ENCODE assay signal across 10 cellular contexts in the genomic region with DNA sequence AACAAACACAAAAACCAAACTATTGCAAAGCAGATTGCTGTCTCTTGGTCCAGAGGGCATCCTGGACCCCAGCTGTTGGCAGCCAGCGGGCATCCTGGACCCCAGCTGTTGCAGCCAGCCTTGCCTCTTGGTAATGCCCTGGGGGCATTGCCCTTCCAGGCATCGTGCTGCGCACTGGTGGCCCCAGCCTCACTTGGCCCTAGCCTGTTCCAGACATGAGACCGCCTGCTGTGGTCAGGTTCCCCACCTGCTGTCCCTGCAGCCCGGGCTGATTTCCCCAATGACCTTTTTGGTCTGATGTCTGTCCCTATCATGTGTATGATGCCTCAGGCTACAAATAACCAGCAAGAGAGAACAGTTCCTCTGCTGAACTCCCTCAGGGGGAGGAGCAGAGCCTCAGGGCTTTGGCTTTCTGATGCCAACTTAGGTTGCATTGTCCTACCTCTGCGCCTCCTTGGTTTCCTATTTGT. TPM values are rescaled to one million over a fixed set of nuclear protein-coding genes. Genes with fewer than 3 reads are reported as not detected.
DNase-seq lines count a peak whose midpoint lies in the region; ATAC-seq and TF ChIP-seq lines count a peak whose summit lies in the region.
"Had no signal": no experiment of that assay in that cellular context is flagged by ENCODE, and none has a peak within 500 bp of the region (broad histone marks: within the 10 kb centered on the region; RNA-seq: fewer than 3 reads in every experiment).

No MANE protein-coding gene starts in this region.

- H3K9me3 Mint-ChIP-seq in T-helper 1 cell treated with Interleukin-12 subunit alpha and Interleukin-12 subunit beta and Interleukin-4 antibody, amounts not matched to agents 30 μg/mL and 1 μg/mL, for 36 hours, result no peaks in the 10 kb centered on the region
- H3K9me3 Mint-ChIP-seq in T-cell, result no peaks in the 10 kb centered on the region
- H3K9me3 Mint-ChIP-seq in immature natural killer cell, result no peaks in the 10 kb centered on the region
- H3K9me3 Mint-ChIP-seq in stimulated activated naive CD8-positive, alpha-beta T cell treated with anti-CD3 and anti-CD28 coated beads, Interleukin-15, amount 100 ng/mL, for 72 hours, result no peaks in the 10 kb centered on the region

- peak overlapping the region; percentile 78 for H3K27ac Mint-ChIP-seq in T-helper 1 cell treated with Interleukin-12 subunit alpha and Interleukin-12 subunit beta and Interleukin-4 antibody, amounts not matched to agents 30 μg/mL and 1 μg/mL, for 36 hours
- H3K27ac Mint-ChIP-seq in T-cell (peak overlapping the region; percentile 95 to 96), immature natural killer cell (peak overlapping the region; percentile 48 to 81 (median 77))
- H3K27ac Mint-ChIP-seq in stimulated activated naive CD8-positive, alpha-beta T cell treated with anti-CD3 and anti-CD28 coated beads, Interleukin-15, amount 100 ng/mL, for 72 hours, result peak overlapping the region in 1 of 2 donors; percentile 35

- no peak for TF ChIP-seq CTCF in GM20000 (IDR thresholded peaks at IDR 0.05; ENCODE audit: extremely low read depth, missing control alignments)

- H3K36me3 Mint-ChIP-seq in T-helper 1 cell treated with Interleukin-12 subunit alpha and Interleukin-12 subunit beta and Interleukin-4 antibody, amounts not matched to agents 30 μg/mL and 1 μg/mL, for 36 hours (ENCODE audit: low read depth), result peaks cover 5% of the 10 kb centered on the region
- peaks cover 5% of the 10 kb centered on the region for H3K36me3 Mint-ChIP-seq in T-cell
- no peaks in the 10 kb centered on the region for H3K36me3 Mint-ChIP-seq in immature natural killer cell

- DNase-seq in T-helper 1 cell (no peak), T-cell (no peak), immature natural killer cell (no peak), GM20000 (ENCODE audit: low spot score) (no peak), NOMO-1 treated with dmso at 0.1 percent for 144 hours (lab: John Stamatoyannopoulos, UW; ENCODE audit: unreplicated experiment) (no peak)
- DNase-seq in stimulated activated naive CD8-positive, alpha-beta T cell treated with anti-CD3 and anti-CD28 coated beads, Interleukin-15, amount 100 ng/mL, for 72 hours, result no peak
- no peak for DNase-seq in NK-92 treated with Interleukin-12 subunit alpha and Interleukin-12 subunit beta, amount 100 ng/mL, for 24 hours (lab: John Stamatoyannopoulos, UW)
- DNase-seq: activated gamma-delta T cell treated with Interleukin-2 at 50 U/mL for 16 hours, SK-N-SH had no signal

- H3K27me3 Mint-ChIP-seq in T-helper 1 cell treated with Interleukin-12 subunit alpha and Interleukin-12 subunit beta and Interleukin-4 antibody, amounts not matched to agents 30 μg/mL and 1 μg/mL, for 36 hours (ENCODE audit: low read depth), result no peaks in the 10 kb centered on the region
- H3K27me3 Mint-ChIP-seq in T-cell (no peaks in the 10 kb centered on the region), immature natural killer cell (ENCODE audit: low read depth in 3 of 3) (peaks cover 0 to 7% (median 3%) of the 10 kb centered on the region in 3 donors)
- no peaks in the 10 kb centered on the region for H3K27me3 Mint-ChIP-seq in stimulated activated naive CD8-positive, alpha-beta T cell treated with anti-CD3 and anti-CD28 coated beads, Interleukin-15, amount 100 ng/mL, for 72 hours

- CTCF ChIA-PET in T-cell (lab: Charles Lee), result no interaction called here

- peaks cover 37% of the 10 kb centered on the region for H3K4me1 Mint-ChIP-seq in T-helper 1 cell treated with Interleukin-12 subunit alpha and Interleukin-12 subunit beta and Interleukin-4 antibody, amounts not matched to agents 30 μg/mL and 1 μg/mL, for 36 hours (ENCODE audit: low read depth)
- H3K4me1 Mint-ChIP-seq in T-cell (peaks cover 70 to 78% (median 72%) of the 10 kb centered on the region in 3 donors), immature natural killer cell (peaks cover 62 to 72% of the 10 kb centered on the region in 2 donors)
- H3K4me1 Mint-ChIP-seq in stimulated activated naive CD8-positive, alpha-beta T cell treated with anti-CD3 and anti-CD28 coated beads, Interleukin-15, amount 100 ng/mL, for 72 hours, result peaks cover 72% of the 10 kb centered on the region

- H3K4me3 Mint-ChIP-seq in T-helper 1 cell treated with Interleukin-12 subunit alpha and Interleukin-12 subunit beta and Interleukin-4 antibody, amounts not matched to agents 30 μg/mL and 1 μg/mL, for 36 hours, result peak overlapping the region; percentile 64
- H3K4me3 Mint-ChIP-seq in T-cell, result peak overlapping the region in 2 of 3 donors; percentile 48 to 68
- peak overlapping the region; percentile 3 to 48 (median 33) for H3K4me3 Mint-ChIP-seq in immature natural killer cell
- H3K4me3 Mint-ChIP-seq in stimulated activated naive CD8-positive, alpha-beta T cell treated with anti-CD3 and anti-CD28 coated beads, Interleukin-15, amount 100 ng/mL, for 72 hours, result peak overlapping the region; percentile 68 to 78

- ATAC-seq in T-cell (replicated peaks in 1 of 4), result peak; percentile 22 to 48 (median 38)
- peak; percentile 34 for ATAC-seq in stimulated activated naive CD8-positive, alpha-beta T cell treated with anti-CD3 and anti-CD28 coated beads, Interleukin-15, amount 100 ng/mL, for 72 hours

- POLR2A ChIA-PET in T-cell (lab: Charles Lee), result interaction anchor here in 1 of 2 donors (0.6 to 0.7 kb wide), 3 partner anchors 10 to 1781 kb away, joined by 3 read pairs; no protein-coding TSS in a partner anchor

RNA-seq across cellular contexts. Expression of gene MLXIP, which starts 20.8 kb away (rescaled TPM):
- total RNA-seq in T-cell, result 100 to 1,000 TPM in 2 of 5 donors, 10 to 100 TPM in 3; 87.9 to 113 (median 98.3) TPM
- polyA plus RNA-seq in immature natural killer cell, result 10 to 100 TPM in 1 of 3 donors, 1 to 10 TPM in 2; 3.5 to 10.6 (median 4.7) TPM
